11 cellular contexts compared by ENCODE assay signal in genomic region chr16:63617990-63618763, GRCh38.
DNase-seq lines count a peak whose midpoint lies in the region; ATAC-seq and TF ChIP-seq lines count a peak whose summit lies in the region.
"Had no signal": no experiment of that assay in that cellular context is flagged by ENCODE, and none has a peak within 500 bp of the region (broad histone marks: within the 10 kb centered on the region; RNA-seq: fewer than 3 reads in every experiment).

No MANE protein-coding gene starts in this region.

- peak overlapping the region in 1 of 2 donors; percentile 44 for H3K4me3 ChIP-seq in cardiac fibroblast (replicated peaks in 1 of 2; ENCODE audit: low read depth in 2 of 2, low read length in 2 of 2)

- peak; percentile 8 for DNase-seq in NCI-H2196 (lab: John Stamatoyannopoulos, UW; ENCODE audit: unreplicated experiment)
- DNase-seq in NCI-H2196 treated with DMSO at 0.1 percent for 48 hours (lab: John Stamatoyannopoulos, UW; ENCODE audit: unreplicated experiment) = no peak
- DNase-seq in cardiac fibroblast (ENCODE audit: low read depth in 2 of 2) = peak; percentile 9 to 12
- DNase-seq in iPS-NIHi7 (ENCODE audit: extremely low spot score) = peak; percentile 39
- DNase-seq in type B pancreatic cell (ENCODE audit: extremely low spot score, unreplicated experiment) = no peak
- DNase-seq in GOT3 (lab: John Stamatoyannopoulos, UW) = no peak
- DNase-seq: naive B cell, NCI-H1694 treated with DMSO at 0.1 percent for 48 hours, T-helper 9 cell had no signal

- no peaks in the 10 kb centered on the region for H3K27me3 Mint-ChIP-seq in type B pancreatic cell
- H3K27me3 Mint-ChIP-seq: naive B cell had no signal

- H3K9me3 Mint-ChIP-seq in type B pancreatic cell = no peaks in the 10 kb centered on the region

- H3K27ac Mint-ChIP-seq in type B pancreatic cell = no peak overlapping the region
- H3K27ac Mint-ChIP-seq: naive B cell had no signal

- no peaks in the 10 kb centered on the region for H3K36me3 Mint-ChIP-seq in type B pancreatic cell
- H3K36me3 Mint-ChIP-seq: naive B cell had no signal

- TF ChIP-seq CTCF in cardiac fibroblast (IDR thresholded peaks at IDR 0.05; ENCODE audit: low read depth, low read length) (no peak), type B pancreatic cell (conservative IDR thresholded peaks at IDR 0.05) (no peak)

- no peaks in the 10 kb centered on the region for H3K4me1 Mint-ChIP-seq in type B pancreatic cell (ENCODE audit: unreplicated experiment)
- H3K4me1 Mint-ChIP-seq: naive B cell had no signal

- ATAC-seq in GM18517 (IDR thresholded peaks at IDR 0.05; ENCODE audit: unreplicated experiment) (no peak), HG03039 (IDR thresholded peaks at IDR 0.05; ENCODE audit: unreplicated experiment) (no peak)

- peak overlapping the region; percentile 67 for H3K4me3 Mint-ChIP-seq in type B pancreatic cell

Comparison
In these comparisons a context has a peak if more than half of its experiments do, and no peak if none do; other contexts are left out.
1. DNase-seq: peak in NCI-H2196 (single experiment), cardiac fibroblast (2 of 2) and iPS-NIHi7 (single experiment); none in NCI-H2196 treated with DMSO at 0.1 percent for 48 hours (single experiment), type B pancreatic cell (single experiment) and GOT3 (single experiment).